Comparison of ENCODE assay signal across 9 cellular contexts in genomic region chr2:30448308-30448707, GRCh38. TPM values are rescaled to one million over a fixed set of nuclear protein-coding genes. Genes with fewer than 3 reads are reported as not detected.
DNase-seq lines count a peak whose midpoint lies in the region; ATAC-seq and TF ChIP-seq lines count a peak whose summit lies in the region.
"Had no signal": no experiment of that assay in that cellular context is flagged by ENCODE, and none has a peak within 500 bp of the region (broad histone marks: within the 10 kb centered on the region; RNA-seq: fewer than 3 reads in every experiment).

No MANE protein-coding gene starts in this region.

- peak overlapping the region; percentile 31 for H3K27ac Mint-ChIP-seq in activated naive CD4-positive, alpha-beta T cell treated with anti-CD3 and anti-CD28 coated beads, Interleukin-2, amount 50 U/mL, for 24 hours
- peak overlapping the region; percentile 23 for H3K27ac Mint-ChIP-seq in activated CD8-positive, alpha-beta T cell treated with anti-CD3 and anti-CD28 coated beads, Interleukin-2, amount 10 ng/mL, durations not matched to agents 7 days and 5 days

- H3K4me1 ChIP-seq in iPS-20b (ENCODE audit: insufficient read depth, low read length) (no peaks in the 10 kb centered on the region), thoracic aorta (ENCODE audit: control insufficient read depth in 1 of 2, low read depth in 2 of 2) (peaks cover 4 to 23% of the 10 kb centered on the region in 2 donors)

- CTCF ChIA-PET in activated CD8-positive, alpha-beta T cell treated with anti-CD3 and anti-CD28 coated beads, Interleukin-2, amount 10 ng/mL, durations not matched to agents 7 days and 5 days (lab: Charles Lee): interaction anchor here (0.9 to 4.0 kb wide), 11 partner anchors 10 to 284 kb away, joined by 3 to 22 read pairs (median 7); no protein-coding TSS in a partner anchor
- CTCF ChIA-PET in HEK293T (lab: Yijun Ruan, JAX): no interaction called here

- no peaks in the 10 kb centered on the region for H3K27me3 Mint-ChIP-seq in activated naive CD4-positive, alpha-beta T cell treated with anti-CD3 and anti-CD28 coated beads, Interleukin-2, amount 50 U/mL, for 24 hours
- no peaks in the 10 kb centered on the region for H3K27me3 Mint-ChIP-seq in activated CD8-positive, alpha-beta T cell treated with anti-CD3 and anti-CD28 coated beads, Interleukin-2, amount 10 ng/mL, durations not matched to agents 7 days and 5 days (ENCODE audit: low read depth)

- H3K4me3 ChIP-seq in iPS-20b (ENCODE audit: low read length): peak overlapping the region; percentile 63
- H3K4me3 ChIP-seq in thoracic aorta: peak overlapping the region; percentile 98

- H3K36me3 Mint-ChIP-seq in activated naive CD4-positive, alpha-beta T cell treated with anti-CD3 and anti-CD28 coated beads, Interleukin-2, amount 50 U/mL, for 24 hours: peaks cover 2% of the 10 kb centered on the region
- peaks cover 23% of the 10 kb centered on the region for H3K36me3 Mint-ChIP-seq in activated CD8-positive, alpha-beta T cell treated with anti-CD3 and anti-CD28 coated beads, Interleukin-2, amount 10 ng/mL, durations not matched to agents 7 days and 5 days (ENCODE audit: low read depth)

- H3K9me3 Mint-ChIP-seq in activated naive CD4-positive, alpha-beta T cell treated with anti-CD3 and anti-CD28 coated beads, Interleukin-2, amount 50 U/mL, for 24 hours: no peaks in the 10 kb centered on the region
- H3K9me3 Mint-ChIP-seq in activated CD8-positive, alpha-beta T cell treated with anti-CD3 and anti-CD28 coated beads, Interleukin-2, amount 10 ng/mL, durations not matched to agents 7 days and 5 days (ENCODE audit: insufficient read depth): no peaks in the 10 kb centered on the region

- DNase-seq in activated naive CD4-positive, alpha-beta T cell treated with Interleukin-2 at 50 U/mL for 16 hours: no peak
- no peak for DNase-seq in activated CD8-positive, alpha-beta T cell treated with anti-CD3 and anti-CD28 coated beads, Interleukin-2, amount 10 ng/mL, durations not matched to agents 7 days and 5 days
- DNase-seq in thoracic aorta (ENCODE audit: low spot score) (no peak), HEK293T (ENCODE audit: extremely low spot score) (no peak), GM13977 (ENCODE audit: low spot score) (no peak)
- DNase-seq in stimulated activated CD4-positive, alpha-beta T cell treated with anti-CD3 and anti-CD28 coated beads, Interleukin-1b, Interleukin-23, amount 100 ng/mL, for 48 hours: no peak
- DNase-seq: retina had no signal

- ATAC-seq in activated CD8-positive, alpha-beta T cell treated with anti-CD3 and anti-CD28 coated beads, Interleukin-2, amount 10 ng/mL, durations not matched to agents 7 days and 5 days: no peak
- ATAC-seq in thoracic aorta (ENCODE audit: insufficient number of reproducible peaks, low FRiP score, low read depth): no peak

- TF ChIP-seq CTCF in thoracic aorta (IDR thresholded peaks at IDR 0.05) (no peak), GM13977 (IDR thresholded peaks at IDR 0.05; ENCODE audit: extremely low read depth, insufficient read depth, missing control alignments) (no peak)

- POLR2A ChIA-PET in activated CD8-positive, alpha-beta T cell treated with anti-CD3 and anti-CD28 coated beads, Interleukin-2, amount 10 ng/mL, durations not matched to agents 7 days and 5 days (lab: Charles Lee): interaction anchor here (3.6 to 4.2 kb wide), 2 partner anchors 27 to 216 kb away, joined by 17 to 24 read pairs; partner anchors contain the start of gene LBH
- POLR2A ChIA-PET in HEK293T (lab: Yijun Ruan, JAX): no interaction called here

- H3K27ac ChIP-seq in iPS-20b (ENCODE audit: low read length) (no peak overlapping the region), thoracic aorta (no peak overlapping the region)

- in situ Hi-C loops in GM13977 (cut with MboI; ENCODE audit: low pct_unique_long_range_greater_than_20kb, low sequenced_read_pairs, unreplicated experiment): no loop called here

- no peak overlapping the region for H3K9ac ChIP-seq in iPS-20b (ENCODE audit: low read depth, low read length)

- peaks cover 57% of the 10 kb centered on the region for H3K4me1 Mint-ChIP-seq in activated naive CD4-positive, alpha-beta T cell treated with anti-CD3 and anti-CD28 coated beads, Interleukin-2, amount 50 U/mL, for 24 hours
- peaks cover 27% of the 10 kb centered on the region for H3K4me1 Mint-ChIP-seq in activated CD8-positive, alpha-beta T cell treated with anti-CD3 and anti-CD28 coated beads, Interleukin-2, amount 10 ng/mL, durations not matched to agents 7 days and 5 days (ENCODE audit: low read depth)

- no peaks in the 10 kb centered on the region for H3K36me3 ChIP-seq in iPS-20b (ENCODE audit: insufficient read depth, low read depth, low read length)
- H3K36me3 ChIP-seq in thoracic aorta: no peaks in the 10 kb centered on the region

- peak overlapping the region; percentile 97 for H3K4me3 Mint-ChIP-seq in activated naive CD4-positive, alpha-beta T cell treated with anti-CD3 and anti-CD28 coated beads, Interleukin-2, amount 50 U/mL, for 24 hours
- peak overlapping the region; percentile 93 for H3K4me3 Mint-ChIP-seq in activated CD8-positive, alpha-beta T cell treated with anti-CD3 and anti-CD28 coated beads, Interleukin-2, amount 10 ng/mL, durations not matched to agents 7 days and 5 days

- H3K9me3 ChIP-seq in iPS-20b (ENCODE audit: insufficient read depth, low read depth, low read length) (no peaks in the 10 kb centered on the region), thoracic aorta (no peaks in the 10 kb centered on the region)

- H3K27me3 ChIP-seq in iPS-20b (ENCODE audit: insufficient read depth, low read length): peaks cover 14% of the 10 kb centered on the region; the same call in 1 of the 2 replicates
- H3K27me3 ChIP-seq in thoracic aorta (replicated peaks; ENCODE audit: insufficient read depth): no peaks in the 10 kb centered on the region

TF ChIP-seq in HEK293T, 16 proteins besides CTCF, POLR2A, EP300 and RAD21:
- TF ChIP-seq LEF1 (IDR thresholded peaks at IDR 0.05; ENCODE audit: borderline replicate concordance) (no peak), SP1 (IDR thresholded peaks at IDR 0.05) (no peak), BHLHE40 (IDR thresholded peaks at IDR 0.05; ENCODE audit: borderline replicate concordance) (no peak), CTBP1 (IDR thresholded peaks at IDR 0.05; ENCODE audit: borderline replicate concordance) (no peak)
TF ChIP-seq in HEK293T: peak in this region for 0.

RNA-seq across cellular contexts. Expression of gene LCLAT1, which starts 1.3 kb away (rescaled TPM):
- 10 to 100 TPM; 25.1 to 25.3 TPM for total RNA-seq in activated CD8-positive, alpha-beta T cell treated with anti-CD3 and anti-CD28 coated beads, Interleukin-2, amount 10 ng/mL, durations not matched to agents 7 days and 5 days
- 10 to 100 TPM; 14.8 to 43.9 TPM for total RNA-seq in thoracic aorta
